Comparison of ENCODE assay signal across 1 cellular context in the genomic region with DNA sequence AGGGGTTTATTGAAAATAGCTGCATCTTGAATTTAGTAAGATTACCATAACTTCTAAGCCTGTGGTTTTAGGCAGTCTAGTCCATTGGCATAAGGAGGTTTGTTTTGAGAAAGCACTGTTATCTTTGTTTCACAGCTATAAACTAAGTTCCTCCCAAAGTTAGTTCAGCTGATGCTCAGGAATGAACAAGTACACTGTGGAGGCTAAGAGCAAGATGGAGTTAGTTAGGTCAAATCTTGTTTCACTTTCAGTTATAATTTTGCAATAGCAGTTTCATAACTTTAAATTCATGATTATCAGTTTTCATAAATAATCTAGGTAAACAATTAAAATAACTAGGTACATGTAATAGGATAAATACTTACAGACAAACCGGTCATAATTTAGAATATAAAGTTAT.
TF ChIP-seq lines count a peak whose summit lies in the region.

No MANE protein-coding gene starts in this region.

TF ChIP-seq in SK-N-SH, 30 proteins besides CTCF, POLR2A, EP300 and RAD21 (continued from another document):
- TF ChIP-seq, protein P1, sequence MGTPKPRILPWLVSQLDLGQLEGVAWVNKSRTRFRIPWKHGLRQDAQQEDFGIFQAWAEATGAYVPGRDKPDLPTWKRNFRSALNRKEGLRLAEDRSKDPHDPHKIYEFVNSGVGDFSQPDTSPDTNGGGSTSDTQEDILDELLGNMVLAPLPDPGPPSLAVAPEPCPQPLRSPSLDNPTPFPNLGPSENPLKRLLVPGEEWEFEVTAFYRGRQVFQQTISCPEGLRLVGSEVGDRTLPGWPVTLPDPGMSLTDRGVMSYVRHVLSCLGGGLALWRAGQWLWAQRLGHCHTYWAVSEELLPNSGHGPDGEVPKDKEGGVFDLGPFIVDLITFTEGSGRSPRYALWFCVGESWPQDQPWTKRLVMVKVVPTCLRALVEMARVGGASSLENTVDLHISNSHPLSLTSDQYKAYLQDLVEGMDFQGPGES (IDR thresholded peaks at IDR 0.05; ENCODE audit: low read depth, low read length) = no peak
- TF ChIP-seq MEF2A (IDR thresholded peaks at IDR 0.05; ENCODE audit: borderline replicate concordance, low read depth) (no peak), TEAD4 (IDR thresholded peaks at IDR 0.05; ENCODE audit: borderline replicate concordance, insufficient read depth) (no peak), JUND (IDR thresholded peaks at IDR 0.05) (no peak), TAF1 (IDR thresholded peaks at IDR 0.05; ENCODE audit: borderline replicate concordance, low read depth, low read length) (no peak), GATA2 (CRISPR knock-in tag; IDR thresholded peaks at IDR 0.05) (no peak)
